1 cellular context compared by ENCODE assay signal in genomic region chr5:173715607-173716006, GRCh38.
TF ChIP-seq lines count a peak whose summit lies in the region.

No MANE protein-coding gene starts in this region.

TF ChIP-seq in HCT116, 20 proteins besides CTCF, POLR2A, EP300 and RAD21:
- TF ChIP-seq ELF1 (IDR thresholded peaks at IDR 0.05; ENCODE audit: borderline replicate concordance, low read depth) (no peak), SP1 (IDR thresholded peaks at IDR 0.05; ENCODE audit: low read depth) (0 out of 2 replicates have a peak, but pooled peaks have one; percentile 17), CEBPB (IDR thresholded peaks at IDR 0.05; ENCODE audit: low read depth) (peak; percentile 69)
